ENCODE assay signal across 8 cellular contexts in the genomic region with DNA sequence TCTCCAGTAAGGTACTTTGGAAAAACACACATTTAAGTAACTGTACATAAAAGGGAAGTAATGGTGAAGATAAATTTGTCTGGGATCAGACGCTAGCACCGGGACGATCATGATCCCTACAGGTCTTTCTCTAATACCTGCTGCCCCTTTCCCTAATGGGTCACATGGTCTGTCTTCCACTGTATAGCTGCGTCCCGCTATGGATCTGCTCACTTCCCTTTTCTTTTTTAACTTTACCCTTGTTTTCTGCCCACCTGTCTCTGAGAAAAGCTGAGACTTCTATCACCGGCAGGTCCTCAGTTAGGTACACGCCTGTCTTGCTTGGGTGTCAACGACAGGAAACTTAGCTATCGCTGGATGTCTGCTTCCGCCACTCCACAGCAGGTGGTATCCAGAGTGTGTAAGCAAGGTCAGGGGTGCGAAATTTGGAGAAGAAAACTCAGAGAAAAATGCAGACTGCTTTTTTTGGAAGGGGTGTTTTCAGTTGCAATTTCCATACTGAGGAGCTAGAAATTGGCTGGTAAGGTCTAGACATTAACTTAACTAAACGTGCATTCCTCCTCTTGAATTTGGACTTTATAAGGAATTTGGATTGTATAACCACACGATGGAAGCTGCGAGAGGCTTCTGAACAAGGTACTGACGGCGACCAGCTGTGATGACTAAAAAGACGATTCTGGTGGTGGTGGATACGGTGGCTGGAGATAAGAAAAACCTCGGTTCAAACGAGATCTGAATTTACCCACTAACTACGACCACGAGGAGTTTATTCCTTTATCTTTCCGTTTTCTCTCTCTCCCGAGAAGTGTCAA. TPM values are rescaled to one million over a fixed set of nuclear protein-coding genes. Genes with fewer than 3 reads are reported as not detected.
DNase-seq lines count a peak whose midpoint lies in the region; ATAC-seq, FAIRE-seq and TF ChIP-seq lines count a peak whose summit lies in the region.

No MANE protein-coding gene starts in this region.

- intact Hi-C loops in gastrocnemius medialis (cut with DNase I; ENCODE audit: low total_unique reads) = loop anchor here (10.0 kb wide), 1 partner anchor 1293 kb away; the partner anchor contains the start of gene TENT4A

- no peaks in the 10 kb centered on the region for H3K36me3 ChIP-seq in gastrocnemius medialis

- in situ Hi-C loops in gastrocnemius medialis (cut with MboI; ENCODE audit: low sequenced_read_pairs in 4 of 4) = loop anchor here in 3 of 4 donors (25.0 kb wide), 2 partner anchors 534 to 559 kb away; no protein-coding TSS in a partner anchor

- no peak for FAIRE-seq in GM12892 (lab: Jason Lieb, UNC)

- DNase-seq in AG04450 (ENCODE audit: low read depth, low spot score) (no peak), foreskin keratinocyte (peak in 1 of 2 donors; percentile 2), gastrocnemius medialis (no peak), GM12892 (ENCODE audit: insufficient read length) (no peak)
- DNase-seq in Jurkat, Clone E6-1 (ENCODE audit: low read depth, low spot score) = peak; percentile 47
- DNase-seq in activated T-cell treated with anti-CD3 and anti-CD28 coated beads, Interleukin-2, amount 50 U/mL, for 4 hours = peak; percentile 12

- H3K27me3 Mint-ChIP-seq in activated T-cell treated with anti-CD3 and anti-CD28 coated beads, Interleukin-2, amount 50 U/mL, for 4 hours (ENCODE audit: low read depth) = no peaks in the 10 kb centered on the region

- H3K4me1 ChIP-seq in foreskin keratinocyte = no peaks in the 10 kb centered on the region
- H3K4me1 ChIP-seq in gastrocnemius medialis = peaks cover 29 to 36% of the 10 kb centered on the region in 2 donors

- TF ChIP-seq CTCF in AG04450 (IDR thresholded peaks at IDR 0.05; ENCODE audit: low read depth, low read length) = no peak
- no peak for TF ChIP-seq CTCF in foreskin keratinocyte (conservative IDR thresholded peaks at IDR 0.05)
- TF ChIP-seq CTCF in gastrocnemius medialis (IDR thresholded peaks at IDR 0.05 in 4 of 5, conservative IDR thresholded peaks at IDR 0.05 in 1 of 5) = no peak

- H3K4me3 ChIP-seq in AG04450 (ENCODE audit: low read depth, low read length) = peak overlapping the region; percentile 72
- H3K4me3 ChIP-seq in Jurkat, Clone E6-1 (ENCODE audit: low read length) = peak overlapping the region; percentile 88
- H3K4me3 ChIP-seq in gastrocnemius medialis = peak overlapping the region; percentile 66 to 99 (median 76)

- TF ChIP-seq POLR2A in gastrocnemius medialis (IDR thresholded peaks at IDR 0.05) = no peak
- no peak for TF ChIP-seq POLR2A in GM12892 (IDR thresholded peaks at IDR 0.05; ENCODE audit: low read depth, low read length)

- POLR2A ChIA-PET in AG04450 (lab: Yijun Ruan, JAX) = no interaction called here

- ATAC-seq in GM18868 (IDR thresholded peaks at IDR 0.05; ENCODE audit: unreplicated experiment) (peak; percentile 13), foreskin keratinocyte (no peak), gastrocnemius medialis (peak in 1 of 2 donors; percentile 1), GM21390 (IDR thresholded peaks at IDR 0.05; ENCODE audit: unreplicated experiment) (no peak)
- no peak for ATAC-seq in activated T-cell treated with anti-CD3 and anti-CD28 coated beads, Interleukin-2, amount 50 U/mL, for 4 hours

- CTCF ChIA-PET in AG04450 (lab: Charles Lee) = interaction anchor here (1.2 to 1.5 kb wide), 3 partner anchors 69 to 281 kb away, joined by 6 to 9 read pairs (median 7); partner anchors contain the start of gene ADAMTS16

- H3K27ac ChIP-seq in AG04450 (ENCODE audit: low read depth, low read length) (peak overlapping the region; percentile 99), foreskin keratinocyte (peak overlapping the region; percentile 98), gastrocnemius medialis (peak overlapping the region; percentile 89 to 99 (median 94))

- peaks cover 18% of the 10 kb centered on the region for H3K4me1 Mint-ChIP-seq in activated T-cell treated with anti-CD3 and anti-CD28 coated beads, Interleukin-2, amount 50 U/mL, for 4 hours (ENCODE audit: low read depth)

- H3K4me3 Mint-ChIP-seq in activated T-cell treated with anti-CD3 and anti-CD28 coated beads, Interleukin-2, amount 50 U/mL, for 4 hours = peak overlapping the region; percentile 98

- no peaks in the 10 kb centered on the region for H3K9me3 Mint-ChIP-seq in activated T-cell treated with anti-CD3 and anti-CD28 coated beads, Interleukin-2, amount 50 U/mL, for 4 hours

- H3K9me3 ChIP-seq in AG04450 (ENCODE audit: control insufficient read depth, insufficient read depth, low read length) (no peaks in the 10 kb centered on the region), gastrocnemius medialis (no peaks in the 10 kb centered on the region)

- peaks cover 5% of the 10 kb centered on the region for H3K36me3 Mint-ChIP-seq in activated T-cell treated with anti-CD3 and anti-CD28 coated beads, Interleukin-2, amount 50 U/mL, for 4 hours (ENCODE audit: insufficient read depth)

- no peaks in the 10 kb centered on the region for H3K27me3 ChIP-seq in AG04450 (ENCODE audit: control insufficient read depth, insufficient read depth, low read length)
- H3K27me3 ChIP-seq in foreskin keratinocyte = no peaks in the 10 kb centered on the region
- H3K27me3 ChIP-seq in gastrocnemius medialis = no peaks in the 10 kb centered on the region

RNA-seq across cellular contexts. Expression of gene ICE1, which starts 1.1 kb away (rescaled TPM):
- polyA plus RNA-seq in AG04450 (2011; rRNA removed) = 17.8 and 23.4 TPM in 2 replicates
- 33.6 and 43.2 TPM in 2 replicates for polyA minus RNA-seq in AG04450 (2011; rRNA and poly(A)+ RNA removed)
- polyA plus RNA-seq in Jurkat, Clone E6-1 (2012; ENCODE audit: insufficient read depth, insufficient read length) = 29.3 TPM
- 10 to 100 TPM; 40.2 to 42.0 (median 41.1) TPM for total RNA-seq in activated T-cell treated with anti-CD3 and anti-CD28 coated beads, Interleukin-2, amount 50 U/mL, for 4 hours
- total RNA-seq in foreskin keratinocyte = 26.7 and 28.2 TPM in 2 replicates
- 3.7 and 4.6 TPM in 2 replicates for polyA plus RNA-seq in foreskin keratinocyte
- 10 to 100 TPM; 24.9 to 34.7 (median 32.7) TPM for total RNA-seq in gastrocnemius medialis
- 11.7 TPM for polyA plus RNA-seq in GM12892 (2012; ENCODE audit: missing spikeins)

Comparison
In these comparisons a context has a peak if more than half of its experiments do, and no peak if none do; other contexts are left out.
1. DNase-seq: peak in Jurkat, Clone E6-1 (single experiment) and activated T-cell treated with anti-CD3 and anti-CD28 coated beads, Interleukin-2, amount 50 U/mL, for 4 hours (single experiment); none in AG04450 (single experiment), gastrocnemius medialis (0 of 2) and GM12892 (single experiment).
2. Peak in every context shown above with its lines, with median percentiles within 50 percentile points of each other: H3K27ac ChIP-seq and H3K4me3 ChIP-seq.